Comparison of ENCODE assay signal across 18 cellular contexts in the genomic region with DNA sequence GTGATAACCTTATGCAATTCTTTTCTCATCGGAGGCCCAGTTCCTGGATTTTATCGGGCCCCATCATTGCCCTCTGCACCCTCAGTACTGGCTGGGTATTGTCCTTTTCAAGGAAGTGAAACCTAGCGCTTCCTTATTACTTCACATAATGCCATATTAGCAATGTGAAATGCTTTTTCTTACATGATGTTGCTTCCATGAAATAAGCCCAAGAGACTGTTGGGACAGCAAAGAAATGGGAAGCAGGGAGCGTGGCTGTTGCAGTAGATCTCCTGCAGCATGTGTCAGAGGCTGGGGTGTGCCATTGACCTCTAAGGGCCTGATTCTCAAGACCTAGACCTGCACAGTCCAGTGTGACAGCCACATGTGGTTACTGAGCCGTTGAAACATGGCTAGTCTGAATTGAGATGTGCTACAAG. TPM values are rescaled to one million over a fixed set of nuclear protein-coding genes. Genes with fewer than 3 reads are reported as not detected.
A peak's percentile ranks its signal among the peaks of the same experiment; 100 is the strongest.
DNase-seq lines count a peak whose midpoint lies in the region; ATAC-seq, FAIRE-seq and TF ChIP-seq lines count a peak whose summit lies in the region.
"Had no signal": no experiment of that assay in that cellular context is flagged by ENCODE, and none has a peak within 500 bp of the region (broad histone marks: within the 10 kb centered on the region; RNA-seq: fewer than 3 reads in every experiment).

No MANE protein-coding gene starts in this region.

- no peak for FAIRE-seq in pancreas (lab: Jason Lieb, UNC)
- FAIRE-seq: frontal cortex had no signal

- no peaks in the 10 kb centered on the region for H4K20me1 ChIP-seq in OCI-LY7 (ENCODE audit: insufficient read depth, low read length)

- H3K79me2 ChIP-seq in OCI-LY7 (ENCODE audit: insufficient read depth, low read depth, low read length): no peaks in the 10 kb centered on the region

- H2AFZ ChIP-seq in OCI-LY7 (ENCODE audit: low read length): no peak overlapping the region

- ATAC-seq in heart right ventricle: peak in 7 of 8 donors; percentile 23 to 71 (median 53)
- peak in 3 of 4 donors; percentile 21 to 55 (median 45) for ATAC-seq in pancreas
- no peak for ATAC-seq in GM21367 (IDR thresholded peaks at IDR 0.05; ENCODE audit: unreplicated experiment)
- ATAC-seq: body of pancreas had no signal

- H3K4me3 ChIP-seq in OCI-LY7 (ENCODE audit: low read depth, low read length, poor library complexity, severe bottlenecking): no peak overlapping the region
- no peak overlapping the region for H3K4me3 ChIP-seq in heart right ventricle
- H3K4me3 ChIP-seq in pancreas: no peak overlapping the region
- H3K4me3 ChIP-seq: body of pancreas, SJSA1 had no signal

- no peaks in the 10 kb centered on the region for H3K4me1 ChIP-seq in OCI-LY7 (ENCODE audit: insufficient read depth, low read length, poor library complexity, severe bottlenecking)
- peaks cover 0 to 35% (median 0%) of the 10 kb centered on the region in 9 donors for H3K4me1 ChIP-seq in heart right ventricle
- H3K4me1 ChIP-seq in pancreas: peaks cover 9 to 34% (median 21%) of the 10 kb centered on the region in 3 donors
- H3K4me1 ChIP-seq: SJSA1 had no signal

- DNase-seq in OCI-LY7 (ENCODE audit: low spot score) (peak; percentile 1), heart right ventricle (peak in 1 of 2 donors; percentile 8), pancreas (no peak), NCI-H2171 treated with DMSO at 0.1 percent for 48 hours (lab: John Stamatoyannopoulos, UW) (no peak), GM10248 (ENCODE audit: extremely low spot score) (no peak)
- no peak for DNase-seq in activated naive CD4-positive, alpha-beta T cell treated with Interleukin-2 at 50 U/mL for 16 hours
- DNase-seq: activated CD4-positive, alpha-beta T cell treated with anti-CD3 and anti-CD28 coated beads, Interleukin-2, amount 50 U/mL, for 4 hours; activated T-cell treated with anti-CD3 and anti-CD28 coated beads, Interleukin-2, amount 50 U/mL, for 24 hours; dermis blood vessel endothelial cell; NCI-H2029; nephron progenitor cell had no signal

- POLR2A ChIA-PET in OCI-LY7 (lab: Charles Lee) (no interaction called here), GM10248 (lab: Yijun Ruan, JAX) (no interaction called here)

- H3K36me3 ChIP-seq in KOPT-K1 (ENCODE audit: insufficient read depth, low read length): no peaks in the 10 kb centered on the region
- no peaks in the 10 kb centered on the region for H3K36me3 ChIP-seq in OCI-LY7 (ENCODE audit: insufficient read depth, low read length)
- H3K36me3 ChIP-seq in heart right ventricle: no peaks in the 10 kb centered on the region
- no peaks in the 10 kb centered on the region for H3K36me3 ChIP-seq in pancreas
- H3K36me3 ChIP-seq: SJSA1 had no signal

- no peak for TF ChIP-seq CTCF in OCI-LY7 (conservative IDR thresholded peaks at IDR 0.05; ENCODE audit: low read length)
- TF ChIP-seq CTCF in heart right ventricle (IDR thresholded peaks at IDR 0.05): no peak
- TF ChIP-seq CTCF in pancreas (IDR thresholded peaks at IDR 0.05): no peak
- TF ChIP-seq CTCF in GM10248 (IDR thresholded peaks at IDR 0.05; ENCODE audit: control extremely low read depth, extremely low read depth, low read depth, missing control alignments): no peak

- H3K27ac ChIP-seq in KOPT-K1 (ENCODE audit: low read depth, low read length, poor library complexity, severe bottlenecking) (peak overlapping the region; percentile 2), OCI-LY7 (ENCODE audit: low read depth, low read length, poor library complexity, severe bottlenecking) (no peak overlapping the region), heart right ventricle (peak overlapping the region in 1 of 10 donors; percentile 26), pancreas (no peak overlapping the region)
- H3K27ac ChIP-seq: body of pancreas, epithelial cell of prostate, SJSA1 had no signal

- BruUV-seq in OCI-LY7 (replicated peaks; lab: Mats Ljungman, UMichigan): no TSS peak

- H3K9me3 ChIP-seq in KOPT-K1 (ENCODE audit: insufficient read depth, low read length, poor library complexity, severe bottlenecking) (no peaks in the 10 kb centered on the region), OCI-LY7 (ENCODE audit: low read length) (no peaks in the 10 kb centered on the region), heart right ventricle (no peaks in the 10 kb centered on the region), pancreas (no peaks in the 10 kb centered on the region)
- H3K9me3 ChIP-seq: body of pancreas, SJSA1 had no signal

- WGBS in heart right ventricle, 2 donors: 90 to 92% methylated on average over 5 of the region's 5 CpGs
- 83 to 90% methylated on average over 5 of the region's 5 CpGs for whole genome bisulfite sequencing in pancreas, 2 donors

- CTCF ChIA-PET in OCI-LY7 (lab: Charles Lee; ENCODE audit: unreplicated experiment) (no interaction called here), GM10248 (lab: Yijun Ruan, JAX) (interaction anchor here (3.4 kb wide), 1 partner anchor 13 kb away, joined by 10 read pairs; no protein-coding TSS in a partner anchor)

- H3K4me2 ChIP-seq in OCI-LY7 (ENCODE audit: low read length): no peak overlapping the region

- intact Hi-C loops in OCI-LY7 (cut with micrococcal nuclease; ENCODE audit: unreplicated experiment) (no loop called here), heart right ventricle (cut with DNase I) (loop anchor here in 2 of 10 donors (5.0 to 10.0 kb wide), 2 partner anchors 202 to 335 kb away; no protein-coding TSS in a partner anchor), pancreas (cut with DNase I) (no loop called here)

- no peaks in the 10 kb centered on the region for H3K9me2 ChIP-seq in OCI-LY7 (ENCODE audit: insufficient read depth, low read length)

- H3K27me3 ChIP-seq in heart right ventricle (peaks cover 0 to 6% (median 0%) of the 10 kb centered on the region in 7 donors), pancreas (no peaks in the 10 kb centered on the region)
- H3K27me3 ChIP-seq: body of pancreas had no signal

RNA-seq across cellular contexts. Expression of a gene that starts 8.1 kb away (rescaled TPM):
- not detected in 2 replicates for total RNA-seq in OCI-LY7 (2014; rRNA removed; shearing (Covaris generic))
- total RNA-seq in OCI-LY7 (2022): not detected in 2 replicates
- 10 to 100 TPM in 9 of 10 donors, 1 to 10 TPM in 1; 5.9 to 54.9 (median 27.6) TPM for total RNA-seq in heart right ventricle
- 10 to 100 TPM; 15.4 to 15.7 TPM for polyA plus RNA-seq in heart right ventricle
- total RNA-seq in pancreas: 10 to 100 TPM; 19.6 to 32.9 (median 24.0) TPM
- polyA plus RNA-seq in pancreas: 10 to 100 TPM in 1 of 2 donors, 1 to 10 TPM in 1; 8.2 to 12.8 TPM
- polyA plus RNA-seq: AG04450 had no signal

RNA-seq across cellular contexts. Expression of a gene that starts 56.3 kb away (rescaled TPM):
- not detected in 2 replicates for total RNA-seq in OCI-LY7 (2014; rRNA removed; shearing (Covaris generic))
- total RNA-seq in OCI-LY7 (2022) (not detected in 2 replicates), heart right ventricle (100 to 1,000 TPM in 6 of 10 donors, 10 to 100 TPM in 4; 49.4 to 215 (median 101) TPM), pancreas (10 to 100 TPM in 2 of 6 donors, 1 to 10 TPM in 4; 2.5 to 25.6 (median 4.9) TPM)
- polyA plus RNA-seq in heart right ventricle (10 to 100 TPM; 82.3 to 85.5 TPM), pancreas (1 to 10 TPM; 1.6 to 2.4 TPM)
- polyA plus RNA-seq: AG04450 had no signal

Comparison
In these comparisons a context has a peak if more than half of its experiments do, and no peak if none do; other contexts are left out.
1. RNA of a gene that starts 8.1 kb away (total RNA-seq): 5.9 to 54.9 TPM in heart right ventricle and 19.6 to 32.9 TPM in pancreas; not detected in OCI-LY7; every median in the first group is over 4 times any median in the second.